ENCODE assay signal across 8 cellular contexts in the genomic region with DNA sequence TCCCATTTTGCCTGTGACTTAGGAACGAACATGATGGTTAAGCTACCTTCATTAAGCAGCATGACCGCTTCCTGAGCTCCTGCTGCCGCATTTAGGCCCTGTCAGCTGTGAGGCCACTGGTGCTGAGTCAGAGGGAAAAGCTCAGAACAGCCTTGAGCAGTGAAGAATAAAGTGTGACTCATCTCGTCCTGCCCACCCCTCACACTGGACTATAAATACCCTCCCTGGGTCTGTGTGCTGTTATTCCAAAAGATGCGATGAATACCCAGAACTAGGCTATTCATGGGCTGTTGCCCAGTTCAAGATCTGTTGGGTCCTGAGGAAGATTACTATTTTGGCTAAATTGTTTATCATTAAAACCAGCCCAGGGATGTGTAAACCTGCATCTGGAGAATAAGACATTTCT. TPM values are rescaled to one million over a fixed set of nuclear protein-coding genes. Genes with fewer than 3 reads are reported as not detected.
DNase-seq lines count a peak whose midpoint lies in the region; ATAC-seq and TF ChIP-seq lines count a peak whose summit lies in the region.
"Not testable (repeated sequence)": the region's sequence is repeated elsewhere in the genome, so short reads cannot be mapped to it uniquely, and the experiment has no call there.

No MANE protein-coding gene starts in this region.

- intact Hi-C loops in HCT116 (cut with micrococcal nuclease); MCF 10A (cut with micrococcal nuclease); left ventricle myocardium inferior (cut with micrococcal nuclease): not testable (repeated sequence)

- ATAC-seq in GM18870 (IDR thresholded peaks at IDR 0.05; ENCODE audit: unreplicated experiment): peak; percentile 98
- peak; percentile 79 for ATAC-seq in HCT116
- ATAC-seq in HG03439 (IDR thresholded peaks at IDR 0.05; ENCODE audit: unreplicated experiment): peak; percentile 87
- peak; percentile 95 for ATAC-seq in RWPE2 (ENCODE audit: low read depth)
- peak; percentile 94 for ATAC-seq in omental fat pad (ENCODE audit: low FRiP score)

- H3K79me2 ChIP-seq in HCT116 (ENCODE audit: insufficient read depth, low read length): not testable (repeated sequence)

- not testable (repeated sequence) for H3K36me3 ChIP-seq in HCT116 (ENCODE audit: control insufficient read depth in 1 of 2, insufficient read depth in 2 of 2, low read length in 2 of 2); RWPE2 (ENCODE audit: low read depth); left ventricle myocardium inferior

- H3K27ac Mint-ChIP-seq in MCF 10A (ENCODE audit: low read depth, unreplicated experiment): not testable (repeated sequence)

- not testable (repeated sequence) for H3K4me1 ChIP-seq in HCT116 (ENCODE audit: control insufficient read depth in 1 of 2, insufficient read depth in 2 of 2, low read length in 2 of 2); RWPE2 (ENCODE audit: insufficient read depth, poor library complexity, severe bottlenecking)
- H3K4me1 ChIP-seq in left ventricle myocardium inferior: peaks cover 29% of the 10 kb centered on the region

- RAD21 ChIA-PET in HCT116 (lab: Charles Lee; ENCODE audit: low non-redundant PET in 1 of 2, low total read pairs in 2 of 2, uncharacterized antibody in 2 of 2, unreplicated experiment in 2 of 2): not testable (repeated sequence)

- H3K27ac ChIP-seq in HCT116 (ENCODE audit: low read depth, low read length): not testable (repeated sequence)
- H3K27ac ChIP-seq in RWPE2 (ENCODE audit: poor library complexity, severe bottlenecking): peak overlapping the region; percentile 21
- peak overlapping the region; percentile 66 for H3K27ac ChIP-seq in left ventricle myocardium inferior (replicated peaks)

- H2AFZ ChIP-seq in HCT116 (ENCODE audit: low read depth, low read length, poor library complexity, severe bottlenecking): not testable (repeated sequence)

- TF ChIP-seq RAD21 in HCT116 (IDR thresholded peaks at IDR 0.05; ENCODE audit: low read depth): not testable (repeated sequence)

- H3K9me3 Mint-ChIP-seq in MCF 10A (ENCODE audit: unreplicated experiment): not testable (repeated sequence)

- 0 out of 2 replicates have a peak overlapping the region, but pooled peaks have one; percentile 9 for H3K4me2 ChIP-seq in HCT116 (ENCODE audit: low read length)

- H3K9me2 ChIP-seq in HCT116 (ENCODE audit: insufficient read depth): not testable (repeated sequence)

- H3K4me3 ChIP-seq in HCT116 (replicated peaks in 1 of 2; ENCODE audit: low read depth in 1 of 2, low read length in 2 of 2); RWPE2 (ENCODE audit: severe bottlenecking); left ventricle myocardium inferior: not testable (repeated sequence)

- peaks cover 13% of the 10 kb centered on the region for H3K36me3 Mint-ChIP-seq in MCF 10A (ENCODE audit: insufficient read depth, unreplicated experiment)

- not testable (repeated sequence) for H3K4me3 Mint-ChIP-seq in MCF 10A (ENCODE audit: unreplicated experiment)

- BruUV-seq in HCT116 (replicated peaks; lab: Mats Ljungman, UMichigan); MCF 10A (replicated peaks; lab: Mats Ljungman, UMichigan): not testable (repeated sequence)

- CTCF ChIA-PET in HCT116 (lab: Charles Lee): not testable (repeated sequence)
- CTCF ChIA-PET in MCF 10A (lab: Yijun Ruan, JAX): interaction anchor here (0.9 kb wide), 1 partner anchor 25 kb away, joined by 3 read pairs; no protein-coding TSS in a partner anchor

- H3K4me1 Mint-ChIP-seq in MCF 10A (ENCODE audit: insufficient read depth, unreplicated experiment): peaks cover 17% of the 10 kb centered on the region

- H3K27me3 Mint-ChIP-seq in MCF 10A (ENCODE audit: insufficient read depth, unreplicated experiment): not testable (repeated sequence)

- DNase-seq in A172 (ENCODE audit: low spot score) (peak; percentile 81), MCF 10A (ENCODE audit: unreplicated experiment) (peak; percentile 51)
- not testable (repeated sequence) for DNase-seq in HCT116 (ENCODE audit: low read depth, low spot score); RWPE2 (ENCODE audit: low spot score); left ventricle myocardium inferior; omental fat pad (ENCODE audit: low spot score)

- TF ChIP-seq CTCF in HCT116 (IDR thresholded peaks at IDR 0.05 in 2 of 3, conservative IDR thresholded peaks at IDR 0.05 in 1 of 3; ENCODE audit: borderline replicate concordance in 1 of 3, insufficient read depth in 1 of 3, low read depth in 2 of 3, low read length in 2 of 3); RWPE2 (IDR thresholded peaks at IDR 0.05; ENCODE audit: poor library complexity, severe bottlenecking); MCF 10A (IDR thresholded peaks at IDR 0.05; ENCODE audit: unreplicated experiment); left ventricle myocardium inferior (IDR thresholded peaks at IDR 0.05; ENCODE audit: borderline replicate concordance); omental fat pad (IDR thresholded peaks at IDR 0.05): not testable (repeated sequence)

- H4K20me1 ChIP-seq in HCT116 (ENCODE audit: insufficient read depth): not testable (repeated sequence)

- not testable (repeated sequence) for TF ChIP-seq POLR2A in HCT116 (IDR thresholded peaks at IDR 0.05; ENCODE audit: borderline replicate concordance, extremely low read depth, insufficient read depth, insufficient read length)

- H3K27me3 ChIP-seq in HCT116 (ENCODE audit: insufficient read depth, low read length); RWPE2 (ENCODE audit: insufficient read depth, poor library complexity, severe bottlenecking); left ventricle myocardium inferior (ENCODE audit: low read depth): not testable (repeated sequence)

- H3K9ac ChIP-seq in HCT116 (ENCODE audit: low read length): not testable (repeated sequence)

- POLR2A ChIA-PET in HCT116 (lab: Charles Lee): not testable (repeated sequence)
- POLR2A ChIA-PET in MCF 10A (lab: Yijun Ruan, JAX): interaction anchor here (1.5 kb wide), 1 partner anchor 68 kb away, joined by 5 read pairs; no protein-coding TSS in a partner anchor

- not testable (repeated sequence) for H3K9me3 ChIP-seq in HCT116 (ENCODE audit: control insufficient read depth in 1 of 2, insufficient read depth in 1 of 2, low read depth in 1 of 2, low read length in 2 of 2); RWPE2 (ENCODE audit: severe bottlenecking); left ventricle myocardium inferior (replicated peaks)

RNA-seq across cellular contexts. Expression of a gene that starts 57.1 kb away (rescaled TPM):
- 45.0 and 60.2 TPM in 2 replicates for total RNA-seq in A172 (2014; rRNA removed; shearing (Covaris generic))
- total RNA-seq in HCT116 (2021; ENCODE audit: unreplicated experiment) (69.5 TPM), MCF 10A (2022) (52.2 and 57.1 TPM in 2 replicates), left ventricle myocardium inferior (48.0 TPM), omental fat pad (100 to 1,000 TPM in 2 of 4 donors, 10 to 100 TPM in 2; 60.3 to 154 (median 83.4) TPM)
- polyA plus RNA-seq in HCT116 (2012): 8.8 and 12.2 TPM in 2 replicates
